In genomic region chr1:231778009-231778719, GRCh38 we compare ENCODE assay signal across 11 cellular contexts.
A peak's percentile ranks its signal among the peaks of the same experiment; 100 is the strongest.
DNase-seq lines count a peak whose midpoint lies in the region; ATAC-seq, FAIRE-seq and TF ChIP-seq lines count a peak whose summit lies in the region.
"Had no signal": no experiment of that assay in that cellular context is flagged by ENCODE, and none has a peak within 500 bp of the region (broad histone marks: within the 10 kb centered on the region; RNA-seq: fewer than 3 reads in every experiment).

No MANE protein-coding gene starts in this region.

- RAD21 ChIA-PET in HCT116 (lab: Charles Lee; ENCODE audit: low non-redundant PET in 1 of 2, low total read pairs in 2 of 2, uncharacterized antibody in 2 of 2, unreplicated experiment in 2 of 2), result interaction anchor here in 1 of 2 experiments (0.6 kb wide), 1 partner anchor 51 kb away, joined by 3 read pairs; no protein-coding TSS in a partner anchor

- no peaks in the 10 kb centered on the region for H3K36me3 ChIP-seq in HCT116 (ENCODE audit: control insufficient read depth in 1 of 2, insufficient read depth in 2 of 2, low read length in 2 of 2)
- no peaks in the 10 kb centered on the region for H3K36me3 ChIP-seq in SJCRH30

- no peak for FAIRE-seq in GM12891 (lab: Jason Lieb, UNC)

- no peaks in the 10 kb centered on the region for H3K9me2 ChIP-seq in HCT116 (ENCODE audit: insufficient read depth)

- H3K79me2 ChIP-seq in HCT116 (ENCODE audit: insufficient read depth, low read length), result no peaks in the 10 kb centered on the region

- TF ChIP-seq POLR2A in HCT116 (IDR thresholded peaks at IDR 0.05; ENCODE audit: borderline replicate concordance, extremely low read depth, insufficient read depth, insufficient read length), result no peak
- no peak for TF ChIP-seq POLR2A in GM12891 (IDR thresholded peaks at IDR 0.05; ENCODE audit: low read depth, low read length)

- CTCF ChIA-PET in HCT116 (lab: Charles Lee), result no interaction called here

- H3K9me3 ChIP-seq in HCT116 (ENCODE audit: control insufficient read depth in 1 of 2, insufficient read depth in 1 of 2, low read depth in 1 of 2, low read length in 2 of 2), result no peaks in the 10 kb centered on the region
- H3K9me3 ChIP-seq in SJCRH30 (replicated peaks), result no peaks in the 10 kb centered on the region

- H3K4me1 ChIP-seq in HCT116 (ENCODE audit: control insufficient read depth in 1 of 2, insufficient read depth in 2 of 2, low read length in 2 of 2) (peaks cover 14 to 18% of the 10 kb centered on the region in 2 experiments), SJCRH30 (no peaks in the 10 kb centered on the region)

- no peak for TF ChIP-seq RAD21 in HCT116 (IDR thresholded peaks at IDR 0.05; ENCODE audit: low read depth)

- H3K27me3 ChIP-seq in HCT116 (ENCODE audit: insufficient read depth, low read length) (no peaks in the 10 kb centered on the region), SJCRH30 (no peaks in the 10 kb centered on the region)

- no peaks in the 10 kb centered on the region for H4K20me1 ChIP-seq in HCT116 (ENCODE audit: insufficient read depth)

- H3K4me3 ChIP-seq in HCT116 (replicated peaks in 1 of 2; ENCODE audit: low read depth in 1 of 2, low read length in 2 of 2) (no peak overlapping the region), SJCRH30 (no peak overlapping the region)

- no peak overlapping the region for H2AFZ ChIP-seq in HCT116 (ENCODE audit: low read depth, low read length, poor library complexity, severe bottlenecking)

- H3K4me2 ChIP-seq in HCT116 (ENCODE audit: low read length), result peak overlapping the region; percentile 18

- no TSS peak for BruUV-seq in HCT116 (replicated peaks; lab: Mats Ljungman, UMichigan)

- DNase-seq in HCT116 (ENCODE audit: low read depth, low spot score), result peak; percentile 12
- DNase-seq in SJCRH30, result peak; percentile 17 to 51
- peak; percentile 63 for DNase-seq in globus pallidus (ENCODE audit: low spot score)
- peak; percentile 10 for DNase-seq in retina
- no peak for DNase-seq in DMS114 treated with DMSO at 0.1 percent for 48 hours (lab: John Stamatoyannopoulos, UW; ENCODE audit: unreplicated experiment)
- DNase-seq in GM12891 (ENCODE audit: insufficient read length, low spot score), result no peak
- DNase-seq in GM19238 (ENCODE audit: insufficient read length, low spot score), result no peak
- no peak for DNase-seq in DMS79 (lab: John Stamatoyannopoulos, UW)
- DNase-seq: activated CD4-positive, CD25-positive, alpha-beta regulatory T cell treated with anti-CD3 and anti-CD28 coated beads, Interleukin-2, amount 50 U/mL, for 72 hours; NCI-H1092 treated with DMSO at 0.1 percent for 48 hours had no signal

- no peak overlapping the region for H3K9ac ChIP-seq in HCT116 (ENCODE audit: low read length)

- intact Hi-C loops in HCT116 (cut with micrococcal nuclease), result no loop called here

- TF ChIP-seq CTCF in HCT116 (IDR thresholded peaks at IDR 0.05 in 2 of 3, conservative IDR thresholded peaks at IDR 0.05 in 1 of 3; ENCODE audit: borderline replicate concordance in 1 of 3, insufficient read depth in 1 of 3, low read depth in 2 of 3, low read length in 2 of 3), result no peak

- POLR2A ChIA-PET in HCT116 (lab: Charles Lee), result no interaction called here

- peak; percentile 59; the same call in 1 of the 2 replicates for ATAC-seq in HCT116
- ATAC-seq: natural killer cell treated with Interleukin-12 subunit alpha and Interleukin-12 subunit beta and Interleukin-15 and Interleukin-18, amount 100 ng/mL, for 72 hours had no signal

- H3K27ac ChIP-seq in HCT116 (ENCODE audit: low read depth, low read length), result no peak overlapping the region
- H3K27ac ChIP-seq in SJCRH30, result no peak overlapping the region

TF ChIP-seq in HCT116, 20 proteins besides CTCF, POLR2A, EP300 and RAD21:
- peak; percentile 38; the same call in 1 of the 2 replicates for TF ChIP-seq SP1 (IDR thresholded peaks at IDR 0.05; ENCODE audit: low read depth)
- TF ChIP-seq CBX3 (IDR thresholded peaks at IDR 0.05; ENCODE audit: low read depth), result 0 out of 2 replicates have a peak, but pooled peaks have one; percentile 18
- no peak for TF ChIP-seq REST (IDR thresholded peaks at IDR 0.05; ENCODE audit: low read depth)

TF ChIP-seq in GM12891, 5 proteins besides CTCF, POLR2A, EP300 and RAD21:
- TF ChIP-seq PAX5 (IDR thresholded peaks at IDR 0.05; ENCODE audit: insufficient read depth, low read length, severe bottlenecking), result no peak
- TF ChIP-seq POU2F2 (IDR thresholded peaks at IDR 0.05; ENCODE audit: low read depth, low read length), result no peak
- TF ChIP-seq SPI1 (IDR thresholded peaks at IDR 0.05; ENCODE audit: low read depth, low read length), result no peak
- TF ChIP-seq POLR2AphosphoS5 (IDR thresholded peaks at IDR 0.05; ENCODE audit: low read depth, low read length), result no peak
- TF ChIP-seq TAF1 (IDR thresholded peaks at IDR 0.05; ENCODE audit: low read depth, low read length), result no peak

Comparison
In these comparisons a context has a peak if more than half of its experiments do, and no peak if none do; other contexts are left out.
1. DNase-seq: peak in HCT116 (single experiment), SJCRH30 (2 of 2), globus pallidus (single experiment) and retina (single experiment); none in DMS114 treated with DMSO at 0.1 percent for 48 hours (single experiment), GM12891 (single experiment), GM19238 (single experiment) and DMS79 (single experiment).